23 cellular contexts compared by ENCODE assay signal in genomic region chr20:62535282-62535811, GRCh38. TPM values are rescaled to one million over a fixed set of nuclear protein-coding genes. Genes with fewer than 3 reads are reported as not detected.
DNase-seq lines count a peak whose midpoint lies in the region; ATAC-seq, FAIRE-seq and TF ChIP-seq lines count a peak whose summit lies in the region.
"Had no signal": no experiment of that assay in that cellular context is flagged by ENCODE, and none has a peak within 500 bp of the region (broad histone marks: within the 10 kb centered on the region; RNA-seq: fewer than 3 reads in every experiment).

No MANE protein-coding gene starts in this region.

- H3K36me3 Mint-ChIP-seq in activated T-helper 2 cell treated with anti-CD3 and anti-CD28 coated beads, Interferon-gamma antibody, Interleukin-2, Interleukin-4, amounts not matched to agents 10 μg/mL and 5 μg/mL and 100 μg/mL, durations not matched to agents 14 hours and 24 hours and 36 hours (ENCODE audit: low read depth), result no peaks in the 10 kb centered on the region
- H3K36me3 Mint-ChIP-seq: CD4-positive, alpha-beta memory T cell had no signal

- peak overlapping the region; percentile 41 for H2BK12ac ChIP-seq in neuronal stem cell (ENCODE audit: low read length)

- no peak overlapping the region for H2AFZ ChIP-seq in K562 (ENCODE audit: low read depth, low read length)
- H2AFZ ChIP-seq in neuronal stem cell (ENCODE audit: low read length), result no peak overlapping the region
- H2AFZ ChIP-seq: GM23248 had no signal

- BruUV-seq in K562 (replicated peaks; lab: Mats Ljungman, UMichigan), result no TSS peak

- TF ChIP-seq CTCF in left ventricle myocardium inferior (IDR thresholded peaks at IDR 0.05; ENCODE audit: borderline replicate concordance) (no peak), right atrium auricular region (IDR thresholded peaks at IDR 0.05) (no peak), K562 (IDR thresholded peaks at IDR 0.05 in 2 of 3, conservative IDR thresholded peaks at IDR 0.05 in 1 of 3; ENCODE audit: insufficient read depth in 2 of 3, low read depth in 1 of 3, low read length in 3 of 3) (no peak)

- POLR2A ChIA-PET in K562 (lab: Yijun Ruan, JAX), result interaction anchor here (0.7 kb wide), 1 partner anchor 741 kb away, joined by 3 read pairs; no protein-coding TSS in a partner anchor

- peak overlapping the region; percentile 55 for H3K23ac ChIP-seq in neuronal stem cell (ENCODE audit: low read depth, low read length, poor library complexity)

- no peak overlapping the region for H2BK5ac ChIP-seq in neuronal stem cell (ENCODE audit: low read length)

- ATAC-seq in K562, result no peak
- ATAC-seq: HCT116 had no signal

- H3K79me2 ChIP-seq in K562 (ENCODE audit: control insufficient read depth, insufficient read depth, low read length), result no peaks in the 10 kb centered on the region; the same call in 2 of the 3 replicates

- no peak overlapping the region for H2BK120ac ChIP-seq in neuronal stem cell (ENCODE audit: low read depth, low read length)

- H2AK5ac ChIP-seq in neuronal stem cell (ENCODE audit: low read depth, low read length), result peak overlapping the region; percentile 84

- H3K4me1 ChIP-seq in left ventricle myocardium inferior (peaks cover 34% of the 10 kb centered on the region), right atrium auricular region (peaks cover 0 to 8% of the 10 kb centered on the region in 2 donors), K562 (replicated peaks in 1 of 2; ENCODE audit: control insufficient read depth in 2 of 2, insufficient read depth in 2 of 2, low read length in 2 of 2) (peaks cover 47 to 97% of the 10 kb centered on the region in 2 experiments), neuronal stem cell (ENCODE audit: control insufficient read depth in 2 of 2, insufficient read depth in 1 of 2, low read depth in 1 of 2, low read length in 2 of 2) (peaks cover 0 to 5% of the 10 kb centered on the region in 2 donors), skeletal muscle tissue (ENCODE audit: control insufficient read depth in 3 of 3, insufficient read depth in 3 of 3, low read length in 3 of 3) (peaks cover 50 to 63% (median 61%) of the 10 kb centered on the region in 3 donors)

- H3K4me2 ChIP-seq in K562 (ENCODE audit: insufficient read depth, low read length) (no peak overlapping the region), neuronal stem cell (ENCODE audit: insufficient read depth, low read length, poor library complexity, severe bottlenecking) (no peak overlapping the region)

- H3K9ac ChIP-seq in K562 (ENCODE audit: insufficient read depth in 1 of 2, low read depth in 2 of 2, low read length in 2 of 2) (peak overlapping the region in 1 of 2 experiments; percentile 70; a peak in 2 of 4 replicates), neuronal stem cell (ENCODE audit: low read depth, low read length, poor library complexity) (no peak overlapping the region), skeletal muscle tissue (ENCODE audit: low read depth in 1 of 3, low read length in 3 of 3) (peak overlapping the region; percentile 83 to 90 (median 89))
- H3K9ac ChIP-seq: GM23248 had no signal

- no peaks in the 10 kb centered on the region for H3K79me1 ChIP-seq in neuronal stem cell (ENCODE audit: low read depth, low read length)

- no peaks in the 10 kb centered on the region for H3K9me3 Mint-ChIP-seq in activated T-helper 2 cell treated with anti-CD3 and anti-CD28 coated beads, Interferon-gamma antibody, Interleukin-2, Interleukin-4, amounts not matched to agents 10 μg/mL and 5 μg/mL and 100 μg/mL, durations not matched to agents 14 hours and 24 hours and 36 hours
- H3K9me3 Mint-ChIP-seq: CD4-positive, alpha-beta memory T cell; H9 had no signal

- in situ Hi-C loops in K562 (cut with MboI), result no loop called here

- no peak overlapping the region for H3K4me3 Mint-ChIP-seq in activated T-helper 2 cell treated with anti-CD3 and anti-CD28 coated beads, Interferon-gamma antibody, Interleukin-2, Interleukin-4, amounts not matched to agents 10 μg/mL and 5 μg/mL and 100 μg/mL, durations not matched to agents 14 hours and 24 hours and 36 hours (ENCODE audit: low read depth)
- H3K4me3 Mint-ChIP-seq: CD4-positive, alpha-beta memory T cell; H9 had no signal

- DNase-seq in left ventricle myocardium inferior (no peak), right atrium auricular region (ENCODE audit: low spot score) (no peak), K562 (ENCODE audit: extremely low read depth in 1 of 4, low spot score in 3 of 4) (no peak), neuronal stem cell (ENCODE audit: low spot score) (no peak)
- DNase-seq in activated T-helper 2 cell treated with anti-CD3 and anti-CD28 coated beads, Interferon-gamma antibody, Interleukin-2, Interleukin-4, amounts not matched to agents 10 μg/mL and 5 μg/mL and 100 μg/mL, durations not matched to agents 14 hours and 24 hours and 36 hours (ENCODE audit: low spot score), result no peak
- no peak for DNase-seq in activated naive CD4-positive, alpha-beta T cell (lab: John Stamatoyannopoulos, UW)
- DNase-seq: C1 segment of cervical spinal cord; Calu3; CD4-positive, alpha-beta memory T cell; COR-L47; DMS53; DMS79 treated with DMSO at 0.1 percent for 48 hours; GF-D8; GM23248; H9 had no signal

- intact Hi-C loops in left ventricle myocardium inferior (cut with micrococcal nuclease), result no loop called here
- intact Hi-C loops in K562 (cut with micrococcal nuclease), result no loop called here
- intact Hi-C loops in activated T-helper 2 cell treated with anti-CD3 and anti-CD28 coated beads, Interferon-gamma antibody, Interleukin-2, Interleukin-4, amounts not matched to agents 10 μg/mL and 5 μg/mL and 100 μg/mL, durations not matched to agents 14 hours and 24 hours and 36 hours (cut with micrococcal nuclease), result no loop called here

- peak overlapping the region; percentile 81 for H2BK15ac ChIP-seq in neuronal stem cell (ENCODE audit: low read length)

- no peaks in the 10 kb centered on the region for H3K27me3 Mint-ChIP-seq in activated T-helper 2 cell treated with anti-CD3 and anti-CD28 coated beads, Interferon-gamma antibody, Interleukin-2, Interleukin-4, amounts not matched to agents 10 μg/mL and 5 μg/mL and 100 μg/mL, durations not matched to agents 14 hours and 24 hours and 36 hours (ENCODE audit: low read depth)

- no peak for FAIRE-seq in K562 (lab: Jason Lieb, UNC)
- FAIRE-seq: GM12891, GM18507, H1 had no signal

- H3K4me1 Mint-ChIP-seq in activated T-helper 2 cell treated with anti-CD3 and anti-CD28 coated beads, Interferon-gamma antibody, Interleukin-2, Interleukin-4, amounts not matched to agents 10 μg/mL and 5 μg/mL and 100 μg/mL, durations not matched to agents 14 hours and 24 hours and 36 hours (ENCODE audit: low read depth), result no peaks in the 10 kb centered on the region
- H3K4me1 Mint-ChIP-seq: CD4-positive, alpha-beta memory T cell had no signal

- no peak for TF ChIP-seq POLR2A in K562 (conservative IDR thresholded peaks at IDR 0.05)

- no peak overlapping the region for H3K27ac Mint-ChIP-seq in activated T-helper 2 cell treated with anti-CD3 and anti-CD28 coated beads, Interferon-gamma antibody, Interleukin-2, Interleukin-4, amounts not matched to agents 10 μg/mL and 5 μg/mL and 100 μg/mL, durations not matched to agents 14 hours and 24 hours and 36 hours
- H3K27ac Mint-ChIP-seq: CD4-positive, alpha-beta memory T cell had no signal

- H3K14ac ChIP-seq in neuronal stem cell (ENCODE audit: low read length), result no peak overlapping the region

- H3K18ac ChIP-seq in neuronal stem cell (ENCODE audit: low read length), result no peak overlapping the region

- no peak overlapping the region for H3K4ac ChIP-seq in neuronal stem cell (ENCODE audit: low read length)

- no peak for TF ChIP-seq RAD21 in K562 (CRISPR knock-in tag; conservative IDR thresholded peaks at IDR 0.05 in 1 of 2, IDR thresholded peaks at IDR 0.05 in 1 of 2)

- WGBS in K562 (ENCODE audit: insufficient coverage, low coverage, missing lambda C conversion rate), result 55% methylated on average over 7 of the region's 11 CpGs
- no CpG with 5 or more reads among the region's 11 CpGs for WGBS in neuronal stem cell (ENCODE audit: extremely low coverage in 2 of 2, insufficient read length in 2 of 2, insufficient replicate concordance in 1 of 2), 2 donors

- H3K27me3 ChIP-seq in left ventricle myocardium inferior (ENCODE audit: low read depth) (peaks cover 37% of the 10 kb centered on the region), right atrium auricular region (no peaks in the 10 kb centered on the region), K562 (ENCODE audit: control insufficient read depth in 2 of 2, insufficient read depth in 2 of 2, low read length in 2 of 2) (peaks cover 2 to 8% of the 10 kb centered on the region in 2 experiments; a peak in 3 of 5 replicates), neuronal stem cell (ENCODE audit: control insufficient read depth in 3 of 3, insufficient read depth in 3 of 3, low read depth in 1 of 3, low read length in 3 of 3) (peaks cover 0 to 69% (median 0%) of the 10 kb centered on the region in 3 experiments), skeletal muscle tissue (ENCODE audit: control insufficient read depth in 3 of 3, insufficient read depth in 3 of 3, low read length in 3 of 3) (peaks cover 0 to 4% (median 0%) of the 10 kb centered on the region in 3 donors)

- H3K4me3 ChIP-seq in left ventricle myocardium inferior (no peak overlapping the region), right atrium auricular region (no peak overlapping the region), K562 (no peak overlapping the region), neuronal stem cell (ENCODE audit: low read length in 2 of 2) (no peak overlapping the region), skeletal muscle tissue (ENCODE audit: low read length in 3 of 3) (peak overlapping the region in 1 of 3 donors; percentile 22)
- H3K4me3 ChIP-seq: GM23248 had no signal

- H4K91ac ChIP-seq in neuronal stem cell (ENCODE audit: low read depth, low read length, poor library complexity), result no peak overlapping the region

- H3K9me3 ChIP-seq in left ventricle myocardium inferior (replicated peaks) (no peaks in the 10 kb centered on the region), right atrium auricular region (no peaks in the 10 kb centered on the region), K562 (replicated peaks; ENCODE audit: control insufficient read depth, insufficient read depth, low read depth, low read length) (no peaks in the 10 kb centered on the region), neuronal stem cell (replicated peaks in 1 of 2; ENCODE audit: control insufficient read depth in 2 of 2, insufficient read depth in 1 of 2, low read depth in 1 of 2, low read length in 2 of 2) (no peaks in the 10 kb centered on the region), skeletal muscle tissue (ENCODE audit: control insufficient read depth in 3 of 3, low read length in 3 of 3) (no peaks in the 10 kb centered on the region)

- CTCF ChIA-PET in K562 (lab: Yijun Ruan, JAX; ENCODE audit: low intra/inter-chr PET ratio), result no interaction called here

- H3K27ac ChIP-seq in left ventricle myocardium inferior (replicated peaks) (peak overlapping the region; percentile 80), right atrium auricular region (no peak overlapping the region), K562 (ENCODE audit: extremely low read depth, low read depth, low read length) (no peak overlapping the region), neuronal stem cell (replicated peaks; ENCODE audit: low read length) (no peak overlapping the region), skeletal muscle tissue (ENCODE audit: low read depth, low read length) (peak overlapping the region; percentile 98)
- H3K27ac ChIP-seq: GM23248 had no signal

- H4K8ac ChIP-seq in neuronal stem cell (ENCODE audit: low read depth, low read length), result no peak overlapping the region

- H3K36me3 ChIP-seq in left ventricle myocardium inferior, result no peaks in the 10 kb centered on the region
- H3K36me3 ChIP-seq in right atrium auricular region, result no peaks in the 10 kb centered on the region
- H3K36me3 ChIP-seq in K562 (ENCODE audit: control insufficient read depth, insufficient read depth, low read length), result no peaks in the 10 kb centered on the region
- H3K36me3 ChIP-seq in neuronal stem cell (replicated peaks in 1 of 2; ENCODE audit: control insufficient read depth in 2 of 2, insufficient read depth in 2 of 2, low read length in 2 of 2), result no peaks in the 10 kb centered on the region
- H3K36me3 ChIP-seq in skeletal muscle tissue (ENCODE audit: control insufficient read depth in 3 of 3, insufficient read depth in 3 of 3, low read length in 3 of 3), result no peaks in the 10 kb centered on the region

- no peak for TF ChIP-seq EP300 in K562 (IDR thresholded peaks at IDR 0.05; ENCODE audit: low read length)

- no peaks in the 10 kb centered on the region for H4K20me1 ChIP-seq in K562 (replicated peaks; ENCODE audit: control insufficient read depth, insufficient read depth, low read length)

- H3K9me1 ChIP-seq in K562 (ENCODE audit: control insufficient read depth, insufficient read depth, low read length), result peaks cover 2% of the 10 kb centered on the region

RNA-seq across cellular contexts. Expression of gene GATA5, which starts 59.6 kb away (rescaled TPM):
- 0.69 TPM for total RNA-seq in left ventricle myocardium inferior
- 1 to 10 TPM; 6.9 to 9.6 TPM for total RNA-seq in right atrium auricular region
- 0.40 and 1.3 TPM in 2 replicates for total RNA-seq in K562 (2011; cell fraction: chromatin; rRNA removed; ENCODE audit: low replicate concordance)
- total RNA-seq in K562 (2011; cell fraction: nucleolus; rRNA removed), result 0.66 and 0.67 TPM in 2 replicates
- total RNA-seq in K562 (2011; cell fraction: nucleoplasm; rRNA removed), result 0.29 and 0.46 TPM in 2 replicates
- 0.18 and 0.45 TPM in 2 replicates for total RNA-seq in K562 (2014; rRNA removed)
- total RNA-seq in K562 (2014; rRNA removed; fragmentation: Illumina TruSeq; extraction: Trizol), result 0.06 TPM in 1 of 2 replicates, not detected in the other
- total RNA-seq in K562 (2015; rRNA removed; fragmentation: Illumina TruSeq; extraction: Trizol), result 0.08 and 0.22 TPM in 2 replicates
- total RNA-seq in K562 (2021), result 0.49 TPM in 2 replicates
- polyA plus RNA-seq in K562 (2011; rRNA removed), result 0.57 and 0.68 TPM in 2 replicates
- 0.68 and 2.4 TPM in 2 replicates for polyA plus RNA-seq in K562 (2011; cell fraction: cytosol; rRNA removed)
- polyA plus RNA-seq in K562 (2011; cell fraction: nucleus; rRNA removed), result 1.4 and 2.7 TPM in 2 replicates
- 0.43 and 0.44 TPM in 2 replicates for polyA plus RNA-seq in K562 (2012)
- polyA plus RNA-seq in K562 (2014; fragmentation: Illumina TruSeq; extraction: Trizol), result 0.09 and 0.11 TPM in 2 replicates
- polyA plus RNA-seq in K562 (2014; fragmentation: Nextera tagmentation; extraction: Ambion mirVana), result not detected
- 0.16 and 0.34 TPM in 2 replicates for polyA plus RNA-seq in K562 (2014; rRNA removed)
- 0.12 and 0.39 TPM in 2 replicates for polyA minus RNA-seq in K562 (2011; rRNA and poly(A)+ RNA removed)
- 0.86 and 1.5 TPM in 2 replicates for polyA minus RNA-seq in K562 (2011; cell fraction: cytosol; rRNA and poly(A)+ RNA removed)
- 0.67 TPM in 2 replicates for polyA minus RNA-seq in K562 (2011; cell fraction: nucleus; rRNA and poly(A)+ RNA removed)
- 0.08 TPM for polyA plus RNA-seq in neuronal stem cell (2013, experiment 1 of 2)
- polyA plus RNA-seq in neuronal stem cell (2013, experiment 2 of 2), result 0.11 TPM
- total RNA-seq in skeletal muscle tissue, result 0.52 TPM
- not detected in 2 replicates for total RNA-seq in activated T-helper 2 cell treated with anti-CD3 and anti-CD28 coated beads, Interferon-gamma antibody, Interleukin-2, Interleukin-4, amounts not matched to agents 10 μg/mL and 5 μg/mL and 100 μg/mL, durations not matched to agents 14 hours and 24 hours and 36 hours
- total RNA-seq: A673; Calu3; CD4-positive, alpha-beta memory T cell; Daoy; GM23248 had no signal
- polyA plus RNA-seq: BJ; CD4-positive, alpha-beta memory T cell; GM23248 had no signal

Comparison
In these comparisons a context has a peak if more than half of its experiments do, and no peak if none do; other contexts are left out.
1. H3K27ac ChIP-seq: peak in left ventricle myocardium inferior (single experiment) and skeletal muscle tissue (single experiment); none in right atrium auricular region (0 of 2), K562 (single experiment) and neuronal stem cell (single experiment).